ENCODE assay signal across 21 cellular contexts in genomic region chr7:98567979-98568378, GRCh38. TPM values are rescaled to one million over a fixed set of nuclear protein-coding genes. Genes with fewer than 3 reads are reported as not detected.
DNase-seq lines count a peak whose midpoint lies in the region; ATAC-seq and TF ChIP-seq lines count a peak whose summit lies in the region.
"Had no signal": no experiment of that assay in that cellular context is flagged by ENCODE, and none has a peak within 500 bp of the region (broad histone marks: within the 10 kb centered on the region; RNA-seq: fewer than 3 reads in every experiment).

No MANE protein-coding gene starts in this region.

- H3K27me3 ChIP-seq in gastrocnemius medialis = peaks cover 0 to 2% (median 0%) of the 10 kb centered on the region in 3 donors
- H3K27me3 ChIP-seq: BLaER1 had no signal

- H3K36me3 ChIP-seq in gastrocnemius medialis = no peaks in the 10 kb centered on the region
- H3K36me3 ChIP-seq: BLaER1, HAP-1 had no signal

- POLR2A ChIA-PET in RWPE1 (lab: Yijun Ruan, JAX; ENCODE audit: low non-redundant PET) = no interaction called here

- intact Hi-C loops in gastrocnemius medialis (cut with DNase I; ENCODE audit: low total_unique reads) = no loop called here

- DNase-seq in RWPE1 (ENCODE audit: low spot score) (no peak), gastrocnemius medialis (no peak), NCI-H2196 treated with DMSO at 0.1 percent for 48 hours (lab: John Stamatoyannopoulos, UW; ENCODE audit: unreplicated experiment) (no peak), NCI-H748 treated with DMSO at 0.1 percent for 48 hours (lab: John Stamatoyannopoulos, UW) (no peak)
- DNase-seq in stimulated activated CD4-positive, alpha-beta T cell treated with anti-CD3 and anti-CD28 coated beads, Interleukin-15, amount 100 ng/mL, for 24 hours = no peak
- DNase-seq: 8988T; ACHN; AML-193; Caco-2; CD4-positive, CD25-positive, alpha-beta regulatory T cell; CD8-positive, alpha-beta T cell; DMS153; DND-41; GOT3; HFFc6 had no signal

- TF ChIP-seq POLR2A in gastrocnemius medialis (IDR thresholded peaks at IDR 0.05) = no peak

- no peak for TF ChIP-seq CTCF in RWPE1 (conservative IDR thresholded peaks at IDR 0.05; ENCODE audit: low read depth)
- TF ChIP-seq CTCF in gastrocnemius medialis (IDR thresholded peaks at IDR 0.05 in 4 of 5, conservative IDR thresholded peaks at IDR 0.05 in 1 of 5) = no peak

- H3K4me3 ChIP-seq in gastrocnemius medialis = no peak overlapping the region
- H3K4me3 ChIP-seq: A549, BLaER1, HAP-1 had no signal

- H3K4me1 ChIP-seq in gastrocnemius medialis = peaks cover 0 to 9% of the 10 kb centered on the region in 2 donors
- H3K4me1 ChIP-seq: A549, Caco-2, HAP-1 had no signal

- H3K27ac ChIP-seq in RWPE1 (peak overlapping the region; percentile 96), gastrocnemius medialis (peak overlapping the region; percentile 33 to 81 (median 74))
- H3K27ac ChIP-seq: A549, BLaER1, C4-2B had no signal

- H3K9me3 ChIP-seq in gastrocnemius medialis = no peaks in the 10 kb centered on the region
- H3K9me3 ChIP-seq: Caco-2, HAP-1 had no signal

- ATAC-seq in SK-N-SH treated with all-trans-retinoic acid at 6 μM for 48 hours (no peak), gastrocnemius medialis (no peak), HG03196 (IDR thresholded peaks at IDR 0.05; ENCODE audit: unreplicated experiment) (no peak)
- ATAC-seq: A549; CD8-positive, alpha-beta T cell had no signal

- CTCF ChIA-PET in RWPE1 (lab: Yijun Ruan, JAX) = no interaction called here

- in situ Hi-C loops in gastrocnemius medialis (cut with MboI; ENCODE audit: low sequenced_read_pairs in 4 of 4) = no loop called here

TF ChIP-seq in SK-N-SH treated with all-trans-retinoic acid at 6 μM for 48 hours, 23 proteins besides CTCF, POLR2A, EP300 and RAD21:
- TF ChIP-seq GLIS3 (CRISPR knock-in tag; IDR thresholded peaks at IDR 0.05) (no peak), TSHZ2 (CRISPR knock-in tag; IDR thresholded peaks at IDR 0.05) (peak; percentile 54; the same call in 1 of the 2 replicates), TCF4 (CRISPR knock-in tag; IDR thresholded peaks at IDR 0.05; ENCODE audit: borderline replicate concordance) (peak; percentile 35; the same call in 1 of the 2 replicates)

RNA-seq across cellular contexts. Expression of gene NPTX2, which starts 49.1 kb away (rescaled TPM):
- 10 to 100 TPM in 3 of 4 donors, 1 to 10 TPM in 1; 9.6 to 22.7 (median 16.6) TPM for total RNA-seq in gastrocnemius medialis
- total RNA-seq: Caco-2; CD4-positive, CD25-positive, alpha-beta regulatory T cell; CD8-positive, alpha-beta T cell; HFFc6 had no signal
